2 cellular contexts compared by ENCODE assay signal in the genomic region with DNA sequence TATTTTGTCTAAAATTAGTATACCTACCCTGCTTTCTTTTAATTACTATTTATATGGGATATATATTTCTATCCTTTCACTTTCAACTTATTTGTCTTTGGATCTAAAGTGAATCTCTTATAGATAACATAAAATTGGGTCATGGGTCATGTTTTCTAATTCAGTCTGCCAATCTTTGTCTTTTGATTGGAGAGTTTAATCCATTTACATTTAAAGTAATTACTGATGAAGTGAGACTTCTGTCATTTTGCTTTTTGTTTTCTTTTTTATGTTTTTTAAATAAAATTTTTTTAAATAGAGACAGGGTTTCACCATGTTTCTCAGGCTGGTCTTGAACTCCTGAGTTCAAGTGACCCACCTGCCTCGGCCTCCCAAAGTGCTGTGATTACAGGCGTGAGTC.
TF ChIP-seq lines count a peak whose summit lies in the region.

No MANE protein-coding gene starts in this region.

TF ChIP-seq in K562, 482 proteins besides CTCF, POLR2A, EP300 and RAD21:
- no peak for TF ChIP-seq ESRRB (CRISPR knock-in tag; IDR thresholded peaks at IDR 0.05; ENCODE audit: borderline replicate concordance)
- no peak for TF ChIP-seq ZNF76 (CRISPR knock-in tag; IDR thresholded peaks at IDR 0.05; ENCODE audit: borderline replicate concordance)
- TF ChIP-seq NELFE (IDR thresholded peaks at IDR 0.05; ENCODE audit: insufficient read depth, insufficient read length): no peak
- TF ChIP-seq ZNF507 (tag; conservative IDR thresholded peaks at IDR 0.05): peak; percentile 94
- TF ChIP-seq U2AF1 (optimal IDR thresholded peaks at IDR 0.05; ENCODE audit: low read depth, low read length): no peak
- TF ChIP-seq, protein P1, sequence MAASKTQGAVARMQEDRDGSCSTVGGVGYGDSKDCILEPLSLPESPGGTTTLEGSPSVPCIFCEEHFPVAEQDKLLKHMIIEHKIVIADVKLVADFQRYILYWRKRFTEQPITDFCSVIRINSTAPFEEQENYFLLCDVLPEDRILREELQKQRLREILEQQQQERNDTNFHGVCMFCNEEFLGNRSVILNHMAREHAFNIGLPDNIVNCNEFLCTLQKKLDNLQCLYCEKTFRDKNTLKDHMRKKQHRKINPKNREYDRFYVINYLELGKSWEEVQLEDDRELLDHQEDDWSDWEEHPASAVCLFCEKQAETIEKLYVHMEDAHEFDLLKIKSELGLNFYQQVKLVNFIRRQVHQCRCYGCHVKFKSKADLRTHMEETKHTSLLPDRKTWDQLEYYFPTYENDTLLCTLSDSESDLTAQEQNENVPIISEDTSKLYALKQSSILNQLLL (CRISPR knock-in tag; IDR thresholded peaks at IDR 0.05; ENCODE audit: borderline replicate concordance): no peak
- no peak for TF ChIP-seq ARNT (IDR thresholded peaks at IDR 0.05)
- no peak for TF ChIP-seq THRAP3 (IDR thresholded peaks at IDR 0.05; ENCODE audit: borderline replicate concordance)
- no peak for TF ChIP-seq ZNF586 (CRISPR knock-in tag; conservative IDR thresholded peaks at IDR 0.05)

TF ChIP-seq in HepG2, 621 proteins besides CTCF, POLR2A, EP300 and RAD21:
- TF ChIP-seq, protein P2, sequence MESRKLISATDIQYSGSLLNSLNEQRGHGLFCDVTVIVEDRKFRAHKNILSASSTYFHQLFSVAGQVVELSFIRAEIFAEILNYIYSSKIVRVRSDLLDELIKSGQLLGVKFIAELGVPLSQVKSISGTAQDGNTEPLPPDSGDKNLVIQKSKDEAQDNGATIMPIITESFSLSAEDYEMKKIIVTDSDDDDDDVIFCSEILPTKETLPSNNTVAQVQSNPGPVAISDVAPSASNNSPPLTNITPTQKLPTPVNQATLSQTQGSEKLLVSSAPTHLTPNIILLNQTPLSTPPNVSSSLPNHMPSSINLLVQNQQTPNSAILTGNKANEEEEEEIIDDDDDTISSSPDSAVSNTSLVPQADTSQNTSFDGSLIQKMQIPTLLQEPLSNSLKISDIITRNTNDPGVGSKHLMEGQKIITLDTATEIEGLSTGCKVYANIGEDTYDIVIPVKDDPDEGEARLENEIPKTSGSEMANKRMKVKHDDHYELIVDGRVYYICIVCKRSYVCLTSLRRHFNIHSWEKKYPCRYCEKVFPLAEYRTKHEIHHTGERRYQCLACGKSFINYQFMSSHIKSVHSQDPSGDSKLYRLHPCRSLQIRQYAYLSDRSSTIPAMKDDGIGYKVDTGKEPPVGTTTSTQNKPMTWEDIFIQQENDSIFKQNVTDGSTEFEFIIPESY (CRISPR knock-in tag; IDR thresholded peaks at IDR 0.05): no peak
- TF ChIP-seq ZNF251 (CRISPR knock-in tag; IDR thresholded peaks at IDR 0.05): no peak
- TF ChIP-seq HINFP (CRISPR knock-in tag; IDR thresholded peaks at IDR 0.05; ENCODE audit: low read depth): no peak
- no peak for TF ChIP-seq ZNF546 (CRISPR knock-in tag; conservative IDR thresholded peaks at IDR 0.05)
- TF ChIP-seq ZEB1 (IDR thresholded peaks at IDR 0.05; ENCODE audit: insufficient replicate concordance, low read depth): no peak
- TF ChIP-seq ZNF160 (CRISPR knock-in tag; IDR thresholded peaks at IDR 0.05): no peak
- no peak for TF ChIP-seq TIGD3 (CRISPR knock-in tag; IDR thresholded peaks at IDR 0.05; ENCODE audit: borderline replicate concordance)
- TF ChIP-seq, protein P3, sequence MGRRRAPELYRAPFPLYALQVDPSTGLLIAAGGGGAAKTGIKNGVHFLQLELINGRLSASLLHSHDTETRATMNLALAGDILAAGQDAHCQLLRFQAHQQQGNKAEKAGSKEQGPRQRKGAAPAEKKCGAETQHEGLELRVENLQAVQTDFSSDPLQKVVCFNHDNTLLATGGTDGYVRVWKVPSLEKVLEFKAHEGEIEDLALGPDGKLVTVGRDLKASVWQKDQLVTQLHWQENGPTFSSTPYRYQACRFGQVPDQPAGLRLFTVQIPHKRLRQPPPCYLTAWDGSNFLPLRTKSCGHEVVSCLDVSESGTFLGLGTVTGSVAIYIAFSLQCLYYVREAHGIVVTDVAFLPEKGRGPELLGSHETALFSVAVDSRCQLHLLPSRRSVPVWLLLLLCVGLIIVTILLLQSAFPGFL (CRISPR knock-in tag; IDR thresholded peaks at IDR 0.05): no peak
- no peak for TF ChIP-seq SMAD1 (CRISPR knock-in tag; IDR thresholded peaks at IDR 0.05; ENCODE audit: borderline replicate concordance, low read depth)
- no peak for TF ChIP-seq ZNF510 (CRISPR knock-in tag; IDR thresholded peaks at IDR 0.05; ENCODE audit: low read depth)
- no peak for TF ChIP-seq SALL1 (CRISPR knock-in tag; IDR thresholded peaks at IDR 0.05)
- TF ChIP-seq SNRNP70 (IDR thresholded peaks at IDR 0.05; ENCODE audit: low read depth, low read length): no peak
- no peak for TF ChIP-seq SIN3B (IDR thresholded peaks at IDR 0.05; ENCODE audit: low read length)
- TF ChIP-seq ZNF878 (CRISPR knock-in tag; IDR thresholded peaks at IDR 0.05): no peak
- no peak for TF ChIP-seq ZNF570 (CRISPR knock-in tag; IDR thresholded peaks at IDR 0.05; ENCODE audit: borderline replicate concordance)
- no peak for TF ChIP-seq RORA (CRISPR knock-in tag; IDR thresholded peaks at IDR 0.05)
- TF ChIP-seq FOSL2 (CRISPR knock-in tag; IDR thresholded peaks at IDR 0.05): no peak
- no peak for TF ChIP-seq ZNF430 (CRISPR knock-in tag; IDR thresholded peaks at IDR 0.05)
- no peak for TF ChIP-seq NKX3-1 (CRISPR knock-in tag; IDR thresholded peaks at IDR 0.05)
- no peak for TF ChIP-seq GTF2F1 (IDR thresholded peaks at IDR 0.05; ENCODE audit: low read length)
